14 cellular contexts compared by ENCODE assay signal in the genomic region with DNA sequence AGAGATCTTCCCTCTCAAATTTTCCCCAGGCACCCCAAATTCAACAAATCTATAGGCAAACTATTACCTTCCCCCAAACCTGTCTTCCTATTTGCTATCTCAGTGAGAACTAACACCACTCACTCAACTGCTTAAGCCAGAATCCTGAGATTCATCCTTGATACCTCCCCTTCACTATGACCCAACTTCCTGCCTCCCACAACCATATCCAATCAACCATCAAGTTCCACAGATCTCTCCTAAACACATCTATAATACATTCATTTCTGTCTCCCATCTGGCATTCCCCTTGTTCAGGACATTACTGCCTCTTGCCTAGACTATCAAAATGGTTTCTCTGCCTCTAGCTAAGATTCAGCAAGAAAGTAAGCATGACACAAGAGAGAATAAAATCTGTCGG. TPM values are rescaled to one million over a fixed set of nuclear protein-coding genes. Genes with fewer than 3 reads are reported as not detected.
A peak's percentile ranks its signal among the peaks of the same experiment; 100 is the strongest.
DNase-seq lines count a peak whose midpoint lies in the region; ATAC-seq and TF ChIP-seq lines count a peak whose summit lies in the region.
"Had no signal": no experiment of that assay in that cellular context is flagged by ENCODE, and none has a peak within 500 bp of the region (broad histone marks: within the 10 kb centered on the region; RNA-seq: fewer than 3 reads in every experiment).

No MANE protein-coding gene starts in this region.

- peak overlapping the region in 6 of 7 donors; percentile 1 to 57 (median 22) for H3K27ac Mint-ChIP-seq in CD4-positive, alpha-beta memory T cell

- ATAC-seq in right lobe of liver = no peak
- ATAC-seq in GM21786 (IDR thresholded peaks at IDR 0.05; ENCODE audit: unreplicated experiment) = no peak

- no peak for TF ChIP-seq POLR2A in right lobe of liver (IDR thresholded peaks at IDR 0.05)
- no peak for TF ChIP-seq POLR2A in esophagus squamous epithelium (IDR thresholded peaks at IDR 0.05)

- no peak overlapping the region for H3K4me3 ChIP-seq in CD4-positive, alpha-beta memory T cell (ENCODE audit: low read length in 2 of 2)
- H3K4me3 ChIP-seq in Karpas-422 (ENCODE audit: low read length) = no peak overlapping the region
- H3K4me3 ChIP-seq in right lobe of liver = no peak overlapping the region
- no peak overlapping the region for H3K4me3 ChIP-seq in esophagus squamous epithelium
- H3K4me3 ChIP-seq: BLaER1 treated with 17β-estradiol and CSF1 and Interleukin-3, amounts not matched to agents 10 nM and 100 nM had no signal

- peak overlapping the region in 1 of 8 donors; percentile 3 for H3K4me3 Mint-ChIP-seq in CD4-positive, alpha-beta memory T cell

- peaks cover 18% of the 10 kb centered on the region for H3K4me1 ChIP-seq in CD4-positive, alpha-beta memory T cell (ENCODE audit: insufficient read depth, low read length)
- H3K4me1 ChIP-seq in Karpas-422 (ENCODE audit: low read length) (peaks cover 77% of the 10 kb centered on the region), right lobe of liver (peaks cover 0 to 9% (median 0%) of the 10 kb centered on the region in 4 donors), esophagus squamous epithelium (peaks cover 0 to 9% (median 0%) of the 10 kb centered on the region in 3 donors)

- no peaks in the 10 kb centered on the region for H4K20me1 ChIP-seq in Karpas-422 (ENCODE audit: insufficient read depth, low read depth, low read length)

- no peak overlapping the region for H2AFZ ChIP-seq in Karpas-422 (ENCODE audit: low read length)

- WGBS in right lobe of liver (ENCODE audit: insufficient coverage, low coverage, low lambda C conversion rate, missing lambda C conversion rate) = 85% methylated on average over 1 of the region's 1 CpG
- WGBS in esophagus squamous epithelium, 2 donors = 95 to 96% methylated on average over 1 of the region's 1 CpG

- H3K27me3 ChIP-seq in CD4-positive, alpha-beta memory T cell (ENCODE audit: insufficient read depth, low read length) = no peaks in the 10 kb centered on the region
- H3K27me3 ChIP-seq in Karpas-422 (ENCODE audit: low read length) (no peaks in the 10 kb centered on the region), right lobe of liver (no peaks in the 10 kb centered on the region), esophagus squamous epithelium (no peaks in the 10 kb centered on the region)
- H3K27me3 ChIP-seq: BLaER1 treated with 17β-estradiol and CSF1 and Interleukin-3, amounts not matched to agents 10 nM and 100 nM had no signal

- no peaks in the 10 kb centered on the region for H3K9me2 ChIP-seq in Karpas-422 (replicated peaks; ENCODE audit: insufficient read depth, low read length)

- intact Hi-C loops in CD4-positive, alpha-beta memory T cell (cut with micrococcal nuclease) = no loop called here
- intact Hi-C loops in right lobe of liver (cut with DNase I) = no loop called here
- intact Hi-C loops in esophagus squamous epithelium (cut with DNase I) = no loop called here

- no peak for DNase-seq in CD4-positive, alpha-beta memory T cell
- DNase-seq in EL (peak; percentile 8), Karpas-422 (no peak), kidney glomerular epithelial cell (lab: John Stamatoyannopoulos, UW) (peak; percentile 7), right lobe of liver (no peak), esophagus squamous epithelium (lab: John Stamatoyannopoulos, UW) (no peak)
- DNase-seq: Caco-2, NCI-H1417, NCI-H1930, NCI-H2171 treated with DMSO at 0.1 percent for 48 hours, NCI-H510A treated with DMSO at 0.1 percent for 48 hours, RPMI8226 had no signal

- H3K79me2 ChIP-seq in Karpas-422 (ENCODE audit: low read length) = peaks cover 97% of the 10 kb centered on the region

- POLR2A ChIA-PET in CD4-positive, alpha-beta memory T cell (lab: Charles Lee; ENCODE audit: partially characterized antibody) = no interaction called here

- H3K9me3 ChIP-seq in CD4-positive, alpha-beta memory T cell (ENCODE audit: control insufficient read depth in 1 of 2, low read length in 2 of 2) = no peaks in the 10 kb centered on the region
- H3K9me3 ChIP-seq in Karpas-422 (ENCODE audit: low read length) (no peaks in the 10 kb centered on the region), right lobe of liver (no peaks in the 10 kb centered on the region), esophagus squamous epithelium (no peaks in the 10 kb centered on the region)
- H3K9me3 ChIP-seq: Caco-2 had no signal

- H3K36me3 Mint-ChIP-seq in CD4-positive, alpha-beta memory T cell = peaks cover 0 to 5% of the 10 kb centered on the region in 2 donors

- no peaks in the 10 kb centered on the region for H3K27me3 Mint-ChIP-seq in CD4-positive, alpha-beta memory T cell

- no peaks in the 10 kb centered on the region for H3K36me3 ChIP-seq in CD4-positive, alpha-beta memory T cell (ENCODE audit: insufficient read depth, low read length)
- H3K36me3 ChIP-seq in Karpas-422 (ENCODE audit: insufficient read depth, low read length) (peaks cover 3% of the 10 kb centered on the region; the same call in 1 of the 2 replicates), right lobe of liver (no peaks in the 10 kb centered on the region), esophagus squamous epithelium (no peaks in the 10 kb centered on the region)

- H3K9ac ChIP-seq in Karpas-422 (ENCODE audit: low read length) = no peak overlapping the region
- H3K9ac ChIP-seq: BLaER1 treated with 17β-estradiol and CSF1 and Interleukin-3, amounts not matched to agents 10 nM and 100 nM had no signal

- no peak overlapping the region for H3K4me2 ChIP-seq in Karpas-422 (ENCODE audit: low read depth, low read length, poor library complexity, severe bottlenecking)
- H3K4me2 ChIP-seq: BLaER1 treated with 17β-estradiol and CSF1 and Interleukin-3, amounts not matched to agents 10 nM and 100 nM had no signal

- no peaks in the 10 kb centered on the region for H3K9me3 Mint-ChIP-seq in CD4-positive, alpha-beta memory T cell

- H3K4me1 Mint-ChIP-seq in CD4-positive, alpha-beta memory T cell = peaks cover 32 to 66% (median 53%) of the 10 kb centered on the region in 4 donors

- CTCF ChIA-PET in CD4-positive, alpha-beta memory T cell (lab: Charles Lee; ENCODE audit: partially characterized antibody) = no interaction called here

- no peak for TF ChIP-seq CTCF in right lobe of liver (IDR thresholded peaks at IDR 0.05)
- TF ChIP-seq CTCF in esophagus squamous epithelium (IDR thresholded peaks at IDR 0.05) = no peak

- H3K27ac ChIP-seq in CD4-positive, alpha-beta memory T cell (ENCODE audit: low read depth, low read length) = no peak overlapping the region
- H3K27ac ChIP-seq in Karpas-422 (ENCODE audit: low read length) = peak overlapping the region; percentile 10
- no peak overlapping the region for H3K27ac ChIP-seq in right lobe of liver
- H3K27ac ChIP-seq in esophagus squamous epithelium = no peak overlapping the region
- H3K27ac ChIP-seq: BLaER1 treated with 17β-estradiol and CSF1 and Interleukin-3, amounts not matched to agents 10 nM and 100 nM had no signal

RNA-seq across cellular contexts. Expression of gene YAF2, which starts 21.3 kb away (rescaled TPM):
- total RNA-seq in CD4-positive, alpha-beta memory T cell = 10 to 100 TPM; 40.0 to 40.7 TPM
- polyA plus RNA-seq in CD4-positive, alpha-beta memory T cell = 10 to 100 TPM in 1 of 2 donors, 1 to 10 TPM in 1; 7.2 to 18.7 TPM
- total RNA-seq in Karpas-422 (2014; rRNA removed; shearing (Covaris generic); ENCODE audit: low replicate concordance) = 36.3 and 81.7 TPM in 2 replicates
- 10 to 100 TPM; 12.8 to 22.3 (median 16.9) TPM for total RNA-seq in right lobe of liver
- total RNA-seq in esophagus squamous epithelium = 10 to 100 TPM in 3 of 4 donors, 1 to 10 TPM in 1; 4.9 to 25.2 (median 12.4) TPM

Comparison
In these comparisons a context has a peak if more than half of its experiments do, and no peak if none do; other contexts are left out.
1. DNase-seq: peak in EL (single experiment) and kidney glomerular epithelial cell (single experiment); none in CD4-positive, alpha-beta memory T cell (0 of 5), Karpas-422 (single experiment), right lobe of liver (0 of 3) and esophagus squamous epithelium (single experiment).